In the genomic region with DNA sequence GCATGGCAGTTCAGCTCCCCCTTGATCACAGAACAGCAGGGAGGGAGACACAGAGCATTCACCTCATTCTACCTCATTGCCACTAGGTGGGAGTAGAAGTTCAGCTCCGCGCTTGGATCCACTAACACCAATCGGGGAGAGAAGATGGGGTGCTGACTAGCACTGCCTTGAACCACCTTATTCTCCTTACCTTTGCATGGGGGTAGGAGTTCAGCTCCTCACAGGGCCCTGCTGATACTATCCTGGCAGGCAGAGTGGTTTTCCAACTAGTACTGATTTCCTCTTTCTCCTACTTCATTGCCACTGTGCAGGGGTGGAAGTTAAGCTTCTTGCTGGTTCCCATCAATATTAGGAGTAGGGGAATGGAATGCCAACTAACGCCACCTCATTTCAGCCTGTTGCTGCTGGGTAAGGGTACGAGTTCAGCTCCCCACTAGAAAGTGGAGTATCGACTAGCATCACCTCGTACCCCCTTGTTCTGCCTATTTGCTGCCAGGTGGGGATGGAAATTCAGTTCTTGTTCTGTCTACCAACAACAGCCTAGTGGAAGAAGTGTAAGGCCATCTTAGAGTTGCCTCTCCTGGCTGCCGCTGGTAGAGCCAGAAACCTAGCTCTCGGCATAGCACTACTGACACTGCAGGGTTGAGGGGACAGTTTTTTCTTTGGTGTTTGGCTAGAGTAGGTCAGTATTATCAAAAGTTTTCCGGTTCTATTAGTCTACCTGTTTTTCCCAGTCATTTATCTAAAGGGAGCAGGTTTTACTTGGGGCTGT, we compare ENCODE assay signal across 9 cellular contexts.
DNase-seq lines count a peak whose midpoint lies in the region; ATAC-seq and TF ChIP-seq lines count a peak whose summit lies in the region.
"Had no signal": no experiment of that assay in that cellular context is flagged by ENCODE, and none has a peak within 500 bp of the region (broad histone marks: within the 10 kb centered on the region; RNA-seq: fewer than 3 reads in every experiment).

No MANE protein-coding gene starts in this region.

- peaks cover 5% of the 10 kb centered on the region; the same call in 1 of the 3 replicates for H3K4me1 Mint-ChIP-seq in GM23338

- H2AFZ ChIP-seq in GM23338, result 0 out of 2 replicates have a peak overlapping the region, but pooled peaks have one; percentile 70

- intact Hi-C loops in mucosa of descending colon (cut with DNase I, micrococcal nuclease) (no loop called here), lower leg skin (cut with DNase I; ENCODE audit: low total_unique reads) (no loop called here)

- H3K4me2 ChIP-seq in GM23338, result no peak overlapping the region

- H4K20me1 ChIP-seq in GM23338 (replicated peaks; ENCODE audit: insufficient read depth), result no peaks in the 10 kb centered on the region

- no peak for TF ChIP-seq POLR2A in lower leg skin (IDR thresholded peaks at IDR 0.05)

- H3K4me1 ChIP-seq in GM23338 (ENCODE audit: insufficient read depth) (no peaks in the 10 kb centered on the region), mucosa of descending colon (ENCODE audit: low read depth) (no peaks in the 10 kb centered on the region)

- no peaks in the 10 kb centered on the region for H3K79me2 ChIP-seq in GM23338 (replicated peaks; ENCODE audit: insufficient read depth)

- H3F3A ChIP-seq in GM23338 (replicated peaks; ENCODE audit: low read depth), result no peaks in the 10 kb centered on the region

- no peaks in the 10 kb centered on the region for H3K27me3 ChIP-seq in GM23338 (ENCODE audit: insufficient read depth)
- H3K27me3 ChIP-seq: neutrophil had no signal

- TF ChIP-seq CTCF in GM23338 (conservative IDR thresholded peaks at IDR 0.05; ENCODE audit: low read depth in 2 of 2) (peak; percentile 73 to 96), mucosa of descending colon (IDR thresholded peaks at IDR 0.05) (no peak), lower leg skin (IDR thresholded peaks at IDR 0.05) (no peak)

- no peak overlapping the region for H3K27ac Mint-ChIP-seq in GM23338

- peak; percentile 5 for DNase-seq in stimulated activated CD4-positive, alpha-beta T cell treated with anti-CD3 and anti-CD28 coated beads, Interleukin-1b, Interleukin-23, amount 100 ng/mL, for 48 hours
- DNase-seq in stimulated activated CD4-positive, alpha-beta T cell treated with anti-CD3 and anti-CD28 coated beads, Interleukin-12 subunit alpha, Interleukin-12 subunit beta, amount 100 ng/mL, for 4 hours, result no peak
- DNase-seq in GM23338 (ENCODE audit: low spot score), result peak; percentile 90
- DNase-seq in KBM-7, result peak; percentile 40
- DNase-seq in SHP77 treated with DMSO at 0.1 percent for 48 hours (lab: John Stamatoyannopoulos, UW), result peak; percentile 7
- DNase-seq in epidermal melanocyte (ENCODE audit: insufficient read length, low spot score), result peak; percentile 73
- DNase-seq in mucosa of descending colon, result peak in 1 of 3 donors; percentile 9
- no peak for DNase-seq in lower leg skin (ENCODE audit: low spot score in 2 of 2)

- H3K9me3 ChIP-seq in mucosa of descending colon, result no peaks in the 10 kb centered on the region
- H3K9me3 ChIP-seq: neutrophil had no signal

- H3K27me3 Mint-ChIP-seq in GM23338 (ENCODE audit: insufficient read depth, low read depth, poor library complexity), result no peaks in the 10 kb centered on the region

- no peak overlapping the region for H3K27ac ChIP-seq in GM23338 (ENCODE audit: low read depth)
- H3K27ac ChIP-seq: neutrophil had no signal

- no peaks in the 10 kb centered on the region for H3K36me3 ChIP-seq in GM23338 (ENCODE audit: insufficient read depth)
- H3K36me3 ChIP-seq in mucosa of descending colon (ENCODE audit: low read depth), result no peaks in the 10 kb centered on the region
- H3K36me3 ChIP-seq: neutrophil had no signal

- H3K4me3 Mint-ChIP-seq in GM23338, result no peak overlapping the region

- no peaks in the 10 kb centered on the region for H3K36me3 Mint-ChIP-seq in GM23338 (ENCODE audit: low read depth)

- ATAC-seq in GM23338, result peak; percentile 98
- peak; percentile 64 for ATAC-seq in mucosa of descending colon

- WGBS in lower leg skin, 2 donors, result 62 to 64% methylated on average over 10 of the region's 10 CpGs

- H3K9me3 Mint-ChIP-seq in GM23338, result no peaks in the 10 kb centered on the region

- in situ Hi-C loops in KBM-7 (cut with MboI; ENCODE audit: low pct_unique_long_range_greater_than_20kb, low sequenced_read_pairs), result loop anchor here (25.0 kb wide), 1 partner anchor 700 kb away; no protein-coding TSS in a partner anchor

- no peak overlapping the region for H3K4me3 ChIP-seq in GM23338
- H3K4me3 ChIP-seq in mucosa of descending colon, result no peak overlapping the region
- no peak overlapping the region for H3K4me3 ChIP-seq in lower leg skin (ENCODE audit: low read depth, poor library complexity, severe bottlenecking)

- no peaks in the 10 kb centered on the region for H3K9me2 ChIP-seq in GM23338 (ENCODE audit: insufficient read depth)

TF ChIP-seq in GM23338, 12 proteins besides CTCF, POLR2A, EP300 and RAD21:
- TF ChIP-seq ZNF331 (CRISPR knock-in tag; IDR thresholded peaks at IDR 0.05; ENCODE audit: low read depth) (no peak), POLR2AphosphoS5 (IDR thresholded peaks at IDR 0.05; ENCODE audit: low read depth) (no peak), CREB1 (CRISPR knock-in tag; IDR thresholded peaks at IDR 0.05; ENCODE audit: low read depth) (no peak), EZH2phosphoT487 (IDR thresholded peaks at IDR 0.05; ENCODE audit: unreplicated experiment) (no peak), ZNF114 (CRISPR knock-in tag; IDR thresholded peaks at IDR 0.05) (no peak), JUNB (IDR thresholded peaks at IDR 0.05; ENCODE audit: unreplicated experiment) (no peak)
- TF ChIP-seq, protein P1, sequence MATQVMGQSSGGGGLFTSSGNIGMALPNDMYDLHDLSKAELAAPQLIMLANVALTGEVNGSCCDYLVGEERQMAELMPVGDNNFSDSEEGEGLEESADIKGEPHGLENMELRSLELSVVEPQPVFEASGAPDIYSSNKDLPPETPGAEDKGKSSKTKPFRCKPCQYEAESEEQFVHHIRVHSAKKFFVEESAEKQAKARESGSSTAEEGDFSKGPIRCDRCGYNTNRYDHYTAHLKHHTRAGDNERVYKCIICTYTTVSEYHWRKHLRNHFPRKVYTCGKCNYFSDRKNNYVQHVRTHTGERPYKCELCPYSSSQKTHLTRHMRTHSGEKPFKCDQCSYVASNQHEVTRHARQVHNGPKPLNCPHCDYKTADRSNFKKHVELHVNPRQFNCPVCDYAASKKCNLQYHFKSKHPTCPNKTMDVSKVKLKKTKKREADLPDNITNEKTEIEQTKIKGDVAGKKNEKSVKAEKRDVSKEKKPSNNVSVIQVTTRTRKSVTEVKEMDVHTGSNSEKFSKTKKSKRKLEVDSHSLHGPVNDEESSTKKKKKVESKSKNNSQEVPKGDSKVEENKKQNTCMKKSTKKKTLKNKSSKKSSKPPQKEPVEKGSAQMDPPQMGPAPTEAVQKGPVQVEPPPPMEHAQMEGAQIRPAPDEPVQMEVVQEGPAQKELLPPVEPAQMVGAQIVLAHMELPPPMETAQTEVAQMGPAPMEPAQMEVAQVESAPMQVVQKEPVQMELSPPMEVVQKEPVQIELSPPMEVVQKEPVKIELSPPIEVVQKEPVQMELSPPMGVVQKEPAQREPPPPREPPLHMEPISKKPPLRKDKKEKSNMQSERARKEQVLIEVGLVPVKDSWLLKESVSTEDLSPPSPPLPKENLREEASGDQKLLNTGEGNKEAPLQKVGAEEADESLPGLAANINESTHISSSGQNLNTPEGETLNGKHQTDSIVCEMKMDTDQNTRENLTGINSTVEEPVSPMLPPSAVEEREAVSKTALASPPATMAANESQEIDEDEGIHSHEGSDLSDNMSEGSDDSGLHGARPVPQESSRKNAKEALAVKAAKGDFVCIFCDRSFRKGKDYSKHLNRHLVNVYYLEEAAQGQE (IDR thresholded peaks at IDR 0.05; ENCODE audit: unreplicated experiment), result no peak
- TF ChIP-seq, protein P2, sequence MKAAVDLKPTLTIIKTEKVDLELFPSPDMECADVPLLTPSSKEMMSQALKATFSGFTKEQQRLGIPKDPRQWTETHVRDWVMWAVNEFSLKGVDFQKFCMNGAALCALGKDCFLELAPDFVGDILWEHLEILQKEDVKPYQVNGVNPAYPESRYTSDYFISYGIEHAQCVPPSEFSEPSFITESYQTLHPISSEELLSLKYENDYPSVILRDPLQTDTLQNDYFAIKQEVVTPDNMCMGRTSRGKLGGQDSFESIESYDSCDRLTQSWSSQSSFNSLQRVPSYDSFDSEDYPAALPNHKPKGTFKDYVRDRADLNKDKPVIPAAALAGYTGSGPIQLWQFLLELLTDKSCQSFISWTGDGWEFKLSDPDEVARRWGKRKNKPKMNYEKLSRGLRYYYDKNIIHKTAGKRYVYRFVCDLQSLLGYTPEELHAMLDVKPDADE (IDR thresholded peaks at IDR 0.05), result no peak

Comparison
In these comparisons a context has a peak if more than half of its experiments do, and no peak if none do; other contexts are left out.
1. DNase-seq: peak in stimulated activated CD4-positive, alpha-beta T cell treated with anti-CD3 and anti-CD28 coated beads, Interleukin-1b, Interleukin-23, amount 100 ng/mL, for 48 hours (single experiment), GM23338 (single experiment), KBM-7 (single experiment), SHP77 treated with DMSO at 0.1 percent for 48 hours (single experiment) and epidermal melanocyte (single experiment); none in stimulated activated CD4-positive, alpha-beta T cell treated with anti-CD3 and anti-CD28 coated beads, Interleukin-12 subunit alpha, Interleukin-12 subunit beta, amount 100 ng/mL, for 4 hours (single experiment) and lower leg skin (0 of 2).
2. CTCF ChIP-seq: peak in GM23338 (2 of 2); none in mucosa of descending colon (single experiment) and lower leg skin (0 of 3).